16 cellular contexts compared by ENCODE assay signal in genomic region chr1:223515416-223515815, GRCh38.
DNase-seq lines count a peak whose midpoint lies in the region; ATAC-seq, FAIRE-seq and TF ChIP-seq lines count a peak whose summit lies in the region.
"Had no signal": no experiment of that assay in that cellular context is flagged by ENCODE, and none has a peak within 500 bp of the region (broad histone marks: within the 10 kb centered on the region; RNA-seq: fewer than 3 reads in every experiment).

No MANE protein-coding gene starts in this region.

- DNase-seq in CD4-positive, alpha-beta memory T cell: peak; percentile 44 to 71 (median 62)
- DNase-seq in T-helper 2 cell (peak in 3 of 5 experiments; percentile 11 to 90 (median 36)), keratinocyte (ENCODE audit: low read depth, low spot score) (no peak), AG08395 (ENCODE audit: low spot score) (no peak), C1 segment of cervical spinal cord (lab: John Stamatoyannopoulos, UW) (no peak)
- DNase-seq in activated T-cell treated with anti-CD3 and anti-CD28 coated beads, Interleukin-2, amount 50 U/mL, for 72 hours: peak; percentile 23 to 25
- no peak for DNase-seq in effector CD8-positive, alpha-beta T cell (lab: John Stamatoyannopoulos, UW)
- DNase-seq: activated B cell treated with CpG ODN at 0.5 μM for 24 hours, colonic mucosa, foreskin melanocyte, nucleus accumbens had no signal

- POLR2A ChIA-PET in CD4-positive, alpha-beta memory T cell (lab: Charles Lee; ENCODE audit: partially characterized antibody): interaction anchor here (0.5 to 1.3 kb wide), 5 partner anchors 9 to 151 kb away, joined by 3 to 5 read pairs (median 4); partner anchors contain the start of gene SUSD4

- FAIRE-seq in keratinocyte (lab: Jason Lieb, UNC): no peak
- FAIRE-seq: GM12878 had no signal

- H3K27ac ChIP-seq in CD4-positive, alpha-beta memory T cell (ENCODE audit: low read depth, low read length): peak overlapping the region; percentile 42
- H3K27ac ChIP-seq in keratinocyte (ENCODE audit: control insufficient read depth, insufficient read depth, low read length): no peak overlapping the region
- H3K27ac ChIP-seq: colonic mucosa, epithelial cell of prostate, thoracic aorta had no signal

- no peaks in the 10 kb centered on the region for H4K20me1 ChIP-seq in keratinocyte (ENCODE audit: control insufficient read depth, extremely low read depth, insufficient read depth, low read length)

- no peaks in the 10 kb centered on the region for H3K27me3 ChIP-seq in CD4-positive, alpha-beta memory T cell (ENCODE audit: insufficient read depth, low read length)
- H3K27me3 ChIP-seq in keratinocyte (ENCODE audit: control insufficient read depth, extremely low read depth, insufficient read depth, low read length): no peaks in the 10 kb centered on the region
- H3K27me3 ChIP-seq: colonic mucosa had no signal

- H3K4me1 ChIP-seq in CD4-positive, alpha-beta memory T cell (ENCODE audit: insufficient read depth, low read length): peaks cover 39% of the 10 kb centered on the region
- H3K4me1 ChIP-seq in keratinocyte (ENCODE audit: control insufficient read depth, extremely low read depth, insufficient read depth, low read length): peaks cover 6% of the 10 kb centered on the region
- H3K4me1 ChIP-seq: colonic mucosa had no signal

- no peaks in the 10 kb centered on the region for H3K36me3 Mint-ChIP-seq in CD4-positive, alpha-beta memory T cell
- H3K36me3 Mint-ChIP-seq in activated T-cell treated with anti-CD3 and anti-CD28 coated beads, Interleukin-2, amount 50 U/mL, for 72 hours (ENCODE audit: insufficient read depth in 2 of 2): no peaks in the 10 kb centered on the region

- intact Hi-C loops in CD4-positive, alpha-beta memory T cell (cut with micrococcal nuclease): no loop called here

- dilution Hi-C loops in keratinocyte (cut with MboI; ENCODE audit: extremely low pct_ligation_motif_present, low sequenced_read_pairs): no loop called here

- no peaks in the 10 kb centered on the region for H3K36me3 ChIP-seq in CD4-positive, alpha-beta memory T cell (ENCODE audit: insufficient read depth, low read length)
- no peaks in the 10 kb centered on the region for H3K36me3 ChIP-seq in keratinocyte (ENCODE audit: control insufficient read depth in 2 of 2, extremely low read depth in 1 of 2, insufficient read depth in 2 of 2, low read length in 2 of 2)
- H3K36me3 ChIP-seq: colonic mucosa, thoracic aorta had no signal

- H3K4me3 ChIP-seq in CD4-positive, alpha-beta memory T cell (ENCODE audit: low read length in 2 of 2): no peak overlapping the region
- H3K4me3 ChIP-seq in keratinocyte (ENCODE audit: control insufficient read depth in 2 of 3, extremely low read depth in 1 of 3, insufficient read depth in 2 of 3, low read depth in 1 of 3, low read length in 3 of 3): no peak overlapping the region
- H3K4me3 ChIP-seq: colonic mucosa, GM12878, thoracic aorta had no signal

- no peak for TF ChIP-seq CTCF in keratinocyte (optimal IDR thresholded peaks at IDR 0.05 in 1 of 3, IDR thresholded peaks at IDR 0.05 in 1 of 3, conservative IDR thresholded peaks at IDR 0.05 in 1 of 3; ENCODE audit: extremely low read depth in 1 of 3, insufficient read depth in 2 of 3, low read length in 3 of 3)

- peaks cover 0 to 12% (median 4%) of the 10 kb centered on the region in 8 donors for H3K9me3 Mint-ChIP-seq in CD4-positive, alpha-beta memory T cell
- H3K9me3 Mint-ChIP-seq in activated T-cell treated with anti-CD3 and anti-CD28 coated beads, Interleukin-2, amount 50 U/mL, for 72 hours: peaks cover 0 to 8% of the 10 kb centered on the region in 2 donors

- peak overlapping the region; percentile 25 for H3K4me2 ChIP-seq in keratinocyte (ENCODE audit: control insufficient read depth, extremely low read depth, insufficient read depth, low read depth, low read length)

- H2AFZ ChIP-seq in keratinocyte (ENCODE audit: control insufficient read depth, low read length): peak overlapping the region; percentile 45

- H3K4me1 Mint-ChIP-seq in CD4-positive, alpha-beta memory T cell: peaks cover 13 to 69% (median 49%) of the 10 kb centered on the region in 4 donors
- H3K4me1 Mint-ChIP-seq in activated T-cell treated with anti-CD3 and anti-CD28 coated beads, Interleukin-2, amount 50 U/mL, for 72 hours (ENCODE audit: low read depth): peaks cover 33% of the 10 kb centered on the region
- H3K4me1 Mint-ChIP-seq: activated B cell treated with CpG ODN at 0.5 μM for 24 hours had no signal

- no peaks in the 10 kb centered on the region for H3K79me2 ChIP-seq in keratinocyte (ENCODE audit: control insufficient read depth, insufficient read depth, low read length)

- H3K9ac ChIP-seq in keratinocyte (ENCODE audit: control insufficient read depth, extremely low read depth, insufficient read depth, low read length): no peak overlapping the region

- H3K4me3 Mint-ChIP-seq in CD4-positive, alpha-beta memory T cell: peak overlapping the region in 7 of 8 donors; percentile 49 to 89 (median 60)
- H3K4me3 Mint-ChIP-seq in activated T-cell treated with anti-CD3 and anti-CD28 coated beads, Interleukin-2, amount 50 U/mL, for 72 hours: peak overlapping the region; percentile 49 to 57
- H3K4me3 Mint-ChIP-seq: activated B cell treated with CpG ODN at 0.5 μM for 24 hours had no signal

- no peaks in the 10 kb centered on the region for H3K9me3 ChIP-seq in CD4-positive, alpha-beta memory T cell (ENCODE audit: control insufficient read depth in 1 of 2, low read length in 2 of 2)
- no peaks in the 10 kb centered on the region for H3K9me3 ChIP-seq in keratinocyte (ENCODE audit: control insufficient read depth, low read depth, low read length)
- H3K9me3 ChIP-seq: colonic mucosa, thoracic aorta had no signal

- H3K27ac Mint-ChIP-seq in CD4-positive, alpha-beta memory T cell: peak overlapping the region; percentile 68 to 94 (median 88)
- peak overlapping the region; percentile 55 for H3K27ac Mint-ChIP-seq in activated T-cell treated with anti-CD3 and anti-CD28 coated beads, Interleukin-2, amount 50 U/mL, for 72 hours
- H3K27ac Mint-ChIP-seq: activated B cell treated with CpG ODN at 0.5 μM for 24 hours had no signal

- CTCF ChIA-PET in CD4-positive, alpha-beta memory T cell (lab: Charles Lee; ENCODE audit: partially characterized antibody): interaction anchor here (0.9 to 4.0 kb wide), 8 partner anchors 15 to 392 kb away, joined by 3 to 30 read pairs (median 4); partner anchors contain the start of gene SUSD4

- peak; percentile 78 to 81 for ATAC-seq in activated T-cell treated with anti-CD3 and anti-CD28 coated beads, Interleukin-2, amount 50 U/mL, for 72 hours (replicated peaks in 1 of 2)
- no peak for ATAC-seq in GM21825 (IDR thresholded peaks at IDR 0.05; ENCODE audit: unreplicated experiment)
- ATAC-seq: left lobe of liver had no signal

- H3K27me3 Mint-ChIP-seq in CD4-positive, alpha-beta memory T cell: no peaks in the 10 kb centered on the region
- no peaks in the 10 kb centered on the region for H3K27me3 Mint-ChIP-seq in activated T-cell treated with anti-CD3 and anti-CD28 coated beads, Interleukin-2, amount 50 U/mL, for 72 hours (ENCODE audit: low read depth)

- H3K9me1 ChIP-seq in keratinocyte (ENCODE audit: control insufficient read depth, extremely low read depth, insufficient read depth, low read length): no peaks in the 10 kb centered on the region

Comparison
In these comparisons a context has a peak if more than half of its experiments do, and no peak if none do; other contexts are left out.
1. DNase-seq: peak in CD4-positive, alpha-beta memory T cell (5 of 5), T-helper 2 cell (3 of 5) and activated T-cell treated with anti-CD3 and anti-CD28 coated beads, Interleukin-2, amount 50 U/mL, for 72 hours (2 of 2); none in keratinocyte (single experiment), effector CD8-positive, alpha-beta T cell (single experiment), AG08395 (single experiment) and C1 segment of cervical spinal cord (0 of 14).